8 cellular contexts compared by ENCODE assay signal in the genomic region with DNA sequence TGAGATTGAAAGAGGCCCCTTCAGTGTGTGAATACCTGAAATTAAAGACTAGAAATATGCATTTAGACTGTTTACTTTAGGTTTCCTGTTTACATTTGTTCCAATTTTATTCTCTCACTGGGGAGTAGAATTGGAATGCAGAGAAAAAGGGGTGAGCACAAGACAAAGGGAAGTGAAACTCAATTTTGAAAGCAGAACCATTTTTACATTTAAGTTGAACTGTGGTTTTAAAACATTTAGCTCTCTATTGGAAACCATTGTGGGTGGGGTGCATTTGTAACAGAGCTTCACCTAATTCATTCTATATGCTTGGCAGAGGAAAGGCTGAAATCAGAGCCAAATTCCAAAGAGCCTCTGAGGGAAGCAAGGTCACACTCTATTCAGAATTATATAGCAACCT.
DNase-seq lines count a peak whose midpoint lies in the region; ATAC-seq and TF ChIP-seq lines count a peak whose summit lies in the region.

No MANE protein-coding gene starts in this region.

- peak overlapping the region; percentile 59 to 93 for H4K8ac ChIP-seq in IMR-90 (ENCODE audit: low read depth in 2 of 2, low read length in 2 of 2)

- dilution Hi-C loops in IMR-90 (cut with HindIII; ENCODE audit: low sequenced_read_pairs, unreplicated experiment) = no loop called here

- no peak for TF ChIP-seq POLR2A in IMR-90 (IDR thresholded peaks at IDR 0.05; ENCODE audit: low read depth, low read length)

- TF ChIP-seq RAD21 in IMR-90 (IDR thresholded peaks at IDR 0.05; ENCODE audit: low read length) = no peak

- DNase-seq in IMR-90 (peak; percentile 34), fibroblast of gingiva (ENCODE audit: low read depth) (peak; percentile 24), GM13977 (ENCODE audit: low spot score) (no peak), foreskin keratinocyte (no peak), T-helper 9 cell (no peak)
- DNase-seq in activated T-cell treated with anti-CD3 and anti-CD28 coated beads, Interleukin-2, amount 50 U/mL, for 1 hour = no peak

- POLR2A ChIA-PET in IMR-90 (lab: Charles Lee; ENCODE audit: unreplicated experiment) = interaction anchor here (0.5 kb wide), 1 partner anchor 1683 kb away, joined by 4 read pairs; the partner anchor contains the start of gene GAS5

- peak overlapping the region; percentile 54 for H2AFZ ChIP-seq in IMR-90 (replicated peaks; ENCODE audit: low read length, poor library complexity)

- BruUV-seq in IMR-90 (replicated peaks; lab: Mats Ljungman, UMichigan) = no TSS peak

- H3K27me3 ChIP-seq in IMR-90 (ENCODE audit: control insufficient read depth, insufficient read depth, low read length) (no peaks in the 10 kb centered on the region), foreskin keratinocyte (no peaks in the 10 kb centered on the region)

- peak overlapping the region; percentile 91 for H3K4me2 ChIP-seq in IMR-90 (ENCODE audit: low read depth, low read length)

- H4K91ac ChIP-seq in IMR-90 (ENCODE audit: insufficient read depth, low read depth, low read length) = peak overlapping the region; percentile 86

- peak overlapping the region; percentile 57; the same call in 1 of the 2 replicates for H3K56ac ChIP-seq in IMR-90 (ENCODE audit: extremely low read depth, insufficient read depth, low read length)

- no peak overlapping the region for H2AK9ac ChIP-seq in IMR-90 (replicated peaks; ENCODE audit: low read depth, low read length, poor library complexity)

- peak overlapping the region; percentile 84 for H2BK5ac ChIP-seq in IMR-90 (ENCODE audit: low read depth, low read length, poor library complexity, severe bottlenecking)

- H3K36me3 ChIP-seq in IMR-90 (ENCODE audit: control insufficient read depth, insufficient read depth, low read length) = no peaks in the 10 kb centered on the region

- peak overlapping the region; percentile 94 for H3K4ac ChIP-seq in IMR-90 (ENCODE audit: low read depth, low read length)

- no peak overlapping the region for H3K4me3 ChIP-seq in IMR-90 (ENCODE audit: insufficient read depth, low read depth, low read length)

- H2BK20ac ChIP-seq in IMR-90 (ENCODE audit: low read depth, low read length) = peak overlapping the region; percentile 94

- peaks cover 2% of the 10 kb centered on the region; the same call in 1 of the 2 replicates for H3K9me1 ChIP-seq in IMR-90 (ENCODE audit: insufficient read depth, low read length)

- H3K4me1 ChIP-seq in IMR-90 (ENCODE audit: control insufficient read depth, insufficient read depth, low read length) (peaks cover 12% of the 10 kb centered on the region), foreskin keratinocyte (peaks cover 9% of the 10 kb centered on the region)

- in situ Hi-C loops in IMR-90 (cut with MboI; ENCODE audit: low sequenced_read_pairs) = no loop called here
- in situ Hi-C loops in GM13977 (cut with MboI; ENCODE audit: low pct_unique_long_range_greater_than_20kb, low sequenced_read_pairs, unreplicated experiment) = loop anchor here (25.0 kb wide), 1 partner anchor 202 kb away; no protein-coding TSS in a partner anchor

- no peak for TF ChIP-seq CTCF in IMR-90 (conservative IDR thresholded peaks at IDR 0.05; ENCODE audit: low read depth, low read length)
- TF ChIP-seq CTCF in GM13977 (IDR thresholded peaks at IDR 0.05; ENCODE audit: extremely low read depth, insufficient read depth, missing control alignments) = no peak
- no peak for TF ChIP-seq CTCF in foreskin keratinocyte (conservative IDR thresholded peaks at IDR 0.05)

- H3K14ac ChIP-seq in IMR-90 (replicated peaks; ENCODE audit: low read depth, low read length) = peak overlapping the region; percentile 92

- no peaks in the 10 kb centered on the region for H4K20me1 ChIP-seq in IMR-90 (ENCODE audit: insufficient read depth, low read length)

- H2AK5ac ChIP-seq in IMR-90 (ENCODE audit: low read depth, low read length) = peak overlapping the region; percentile 39; the same call in 1 of the 2 replicates

- CTCF ChIA-PET in IMR-90 (lab: Yijun Ruan, JAX) = interaction anchor here (1.7 kb wide), 1 partner anchor 36 kb away, joined by 3 read pairs; no protein-coding TSS in a partner anchor

- H2BK15ac ChIP-seq in IMR-90 (ENCODE audit: low read depth, low read length) = peak overlapping the region; percentile 94; the same call in 2 of the 3 replicates

- H3K9ac ChIP-seq in IMR-90 (ENCODE audit: low read depth, low read length) = no peak overlapping the region; the same call in 1 of the 2 replicates

- H4K5ac ChIP-seq in IMR-90 (ENCODE audit: low read depth, low read length) = peak overlapping the region; percentile 97

- no peaks in the 10 kb centered on the region for H3K9me3 ChIP-seq in IMR-90 (ENCODE audit: control insufficient read depth, insufficient read depth, low read length)

- ATAC-seq in GM18498 (IDR thresholded peaks at IDR 0.05; ENCODE audit: unreplicated experiment) (peak; percentile 59), GM21723 (IDR thresholded peaks at IDR 0.05; ENCODE audit: unreplicated experiment) (peak; percentile 64), IMR-90 (ENCODE audit: low read depth) (peak; percentile 12; the same call in 1 of the 2 replicates), foreskin keratinocyte (no peak)

- H3K27ac ChIP-seq in IMR-90 (ENCODE audit: insufficient read depth, low read length) (peak overlapping the region; percentile 83; the same call in 1 of the 2 replicates), foreskin keratinocyte (no peak overlapping the region)

- H3K79me1 ChIP-seq in IMR-90 (ENCODE audit: low read depth in 1 of 2, low read length in 2 of 2) = no peaks in the 10 kb centered on the region

- intact Hi-C loops in IMR-90 (cut with micrococcal nuclease) = loop anchor here (5.0 kb wide), 1 partner anchor 37 kb away; no protein-coding TSS in a partner anchor

- peak overlapping the region; percentile 94 for H2BK120ac ChIP-seq in IMR-90 (ENCODE audit: low read depth, low read length)

- H3K18ac ChIP-seq in IMR-90 (ENCODE audit: low read depth, low read length) = peak overlapping the region; percentile 96

- peak overlapping the region; percentile 70; the same call in 1 of the 2 replicates for H3K23ac ChIP-seq in IMR-90 (ENCODE audit: low read depth, low read length)

TF ChIP-seq in IMR-90, 13 proteins besides CTCF, POLR2A, EP300 and RAD21:
- no peak for TF ChIP-seq CEBPB (IDR thresholded peaks at IDR 0.05; ENCODE audit: low read depth, low read length)
- no peak for TF ChIP-seq MXI1 (IDR thresholded peaks at IDR 0.05; ENCODE audit: borderline replicate concordance, low read depth, low read length)
- no peak for TF ChIP-seq CHD1 (IDR thresholded peaks at IDR 0.05; ENCODE audit: low read depth, low read length)
- no peak for TF ChIP-seq NFE2L2 (IDR thresholded peaks at IDR 0.05; ENCODE audit: low read depth, low read length)

Comparison
In these comparisons a context has a peak if more than half of its experiments do, and no peak if none do; other contexts are left out.
1. DNase-seq: peak in IMR-90 (single experiment) and fibroblast of gingiva (single experiment); none in GM13977 (single experiment), activated T-cell treated with anti-CD3 and anti-CD28 coated beads, Interleukin-2, amount 50 U/mL, for 1 hour (single experiment), foreskin keratinocyte (0 of 2) and T-helper 9 cell (single experiment).